8 cellular contexts compared by ENCODE assay signal in the genomic region with DNA sequence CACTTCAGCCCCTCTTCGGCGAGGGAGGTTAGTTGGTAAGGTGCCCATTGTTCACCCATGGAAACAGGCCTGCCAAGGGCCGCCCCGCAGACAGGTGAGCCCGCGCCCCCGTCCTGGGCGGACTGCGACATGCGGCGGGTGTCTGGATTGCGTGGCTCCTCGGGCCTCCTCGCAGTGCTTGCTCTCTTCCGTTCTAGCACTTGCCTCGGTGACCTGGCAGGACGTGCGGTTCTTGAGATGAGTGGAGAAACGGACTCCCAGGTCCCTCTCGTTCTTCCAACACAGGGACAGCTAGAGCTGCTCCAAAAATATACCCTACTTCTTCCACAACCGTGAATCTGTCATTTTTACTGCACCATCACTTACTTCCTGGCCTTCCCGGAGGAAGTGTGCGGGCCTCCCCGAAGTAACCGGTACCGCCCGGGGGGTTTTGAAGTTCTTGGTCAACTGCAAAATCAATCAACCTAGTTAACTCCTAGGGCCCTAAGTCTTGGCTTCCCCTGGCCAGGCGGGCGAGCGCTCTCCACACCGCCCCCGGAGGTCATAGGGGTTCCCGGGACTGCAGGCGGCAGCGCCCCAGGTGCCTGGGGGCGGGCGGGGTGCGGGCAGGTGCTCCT. TPM values are rescaled to one million over a fixed set of nuclear protein-coding genes. Genes with fewer than 3 reads are reported as not detected.
DNase-seq lines count a peak whose midpoint lies in the region; ATAC-seq and TF ChIP-seq lines count a peak whose summit lies in the region.

No MANE protein-coding gene starts in this region.

- no peak for TF ChIP-seq CTCF in Calu3 (IDR thresholded peaks at IDR 0.05; ENCODE audit: unreplicated experiment)

- H3K4me1 Mint-ChIP-seq in Calu3 (ENCODE audit: low read depth, unreplicated experiment), result peaks cover 46% of the 10 kb centered on the region

- peak; percentile 36 for ATAC-seq in GM21737 (IDR thresholded peaks at IDR 0.05; ENCODE audit: unreplicated experiment)

- intact Hi-C loops in Calu3 (cut with micrococcal nuclease; ENCODE audit: unreplicated experiment), result loop anchor here (10.0 kb wide), 1 partner anchor 69 kb away; no protein-coding TSS in a partner anchor
- intact Hi-C loops in head of caudate nucleus (cut with DNase I), result loop anchor here (10.0 kb wide), 1 partner anchor 89 kb away; no protein-coding TSS in a partner anchor

- H3K27me3 Mint-ChIP-seq in Calu3 (ENCODE audit: unreplicated experiment), result no peaks in the 10 kb centered on the region

- peak overlapping the region; percentile 90 for H3K27ac Mint-ChIP-seq in Calu3 (ENCODE audit: unreplicated experiment)

- DNase-seq in Calu3 (peak; percentile 61), NCI-H146 (lab: John Stamatoyannopoulos, UW) (peak; percentile 58), head of caudate nucleus (peak in 29 of 42 donors; percentile 4 to 50 (median 22)), cerebellar cortex (ENCODE audit: low spot score) (no peak), inferior parietal cortex (ENCODE audit: extremely low spot score) (no peak)
- peak; percentile 39 for DNase-seq in activated T-helper 9 cell treated with anti-CD3 and anti-CD28 coated beads, Interleukin-2, amount 50 U/mL, for 16 hours (ENCODE audit: low read depth)

- H3K36me3 Mint-ChIP-seq in Calu3 (ENCODE audit: insufficient read depth, unreplicated experiment), result peaks cover 29% of the 10 kb centered on the region

- no peak overlapping the region for H3K27ac ChIP-seq in rectal smooth muscle tissue (ENCODE audit: low read depth, low read length)

- CTCF ChIA-PET in Calu3 (lab: Charles Lee), result no interaction called here

- BruUV-seq in Calu3 (replicated peaks; lab: Mats Ljungman, UMichigan), result no TSS peak

- H3K4me3 ChIP-seq in rectal smooth muscle tissue (ENCODE audit: low read length), result peak overlapping the region; percentile 76

- no peaks in the 10 kb centered on the region for H3K27me3 ChIP-seq in rectal smooth muscle tissue (ENCODE audit: control insufficient read depth, insufficient read depth, low read length)

- no peaks in the 10 kb centered on the region for H3K36me3 ChIP-seq in rectal smooth muscle tissue (ENCODE audit: control insufficient read depth, insufficient read depth, low read length)

- peak overlapping the region; percentile 76 for H3K4me3 Mint-ChIP-seq in Calu3 (ENCODE audit: low read depth, unreplicated experiment)

- H3K4me1 ChIP-seq in rectal smooth muscle tissue (ENCODE audit: control insufficient read depth, insufficient read depth, low read length), result peaks cover 10% of the 10 kb centered on the region

- H3K9ac ChIP-seq in rectal smooth muscle tissue (ENCODE audit: low read length), result no peak overlapping the region

- peaks cover 2% of the 10 kb centered on the region for H3K9me3 Mint-ChIP-seq in Calu3 (ENCODE audit: low read depth, unreplicated experiment)

RNA-seq across cellular contexts. Expression of a gene that starts 0.7 kb away (rescaled TPM):
- total RNA-seq in Calu3 (2022), result 23.6 and 29.7 TPM in 2 replicates

Comparison
In these comparisons a context has a peak if more than half of its experiments do, and no peak if none do; other contexts are left out.
1. DNase-seq: peak in Calu3 (single experiment), NCI-H146 (single experiment), activated T-helper 9 cell treated with anti-CD3 and anti-CD28 coated beads, Interleukin-2, amount 50 U/mL, for 16 hours (single experiment) and head of caudate nucleus (29 of 42); none in cerebellar cortex (single experiment) and inferior parietal cortex (single experiment).